ENCODE assay signal across 16 cellular contexts in the genomic region with DNA sequence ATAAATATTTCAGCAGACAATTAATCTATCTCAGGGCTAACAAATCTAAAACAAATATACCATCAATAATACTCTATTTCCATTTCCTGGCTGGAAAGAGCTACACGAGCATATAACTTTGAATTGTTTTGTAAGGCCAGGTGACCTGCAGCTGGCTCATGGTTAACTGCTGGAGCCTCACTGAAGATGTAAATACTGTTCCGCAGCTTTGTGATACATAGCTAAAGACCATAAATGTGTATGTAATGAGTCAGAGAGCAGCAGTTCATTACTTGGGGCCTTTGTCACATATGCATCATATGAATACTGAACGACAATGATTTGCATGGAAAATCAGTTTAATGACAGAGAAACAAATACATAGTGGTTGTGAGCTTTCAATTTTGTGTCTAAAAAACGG.
DNase-seq lines count a peak whose midpoint lies in the region; ATAC-seq and TF ChIP-seq lines count a peak whose summit lies in the region.
"Had no signal": no experiment of that assay in that cellular context is flagged by ENCODE, and none has a peak within 500 bp of the region (broad histone marks: within the 10 kb centered on the region; RNA-seq: fewer than 3 reads in every experiment).

No MANE protein-coding gene starts in this region.

- H3K4me3 Mint-ChIP-seq in CD14-positive monocyte, result no peak overlapping the region
- H3K4me3 Mint-ChIP-seq: activated T-cell treated with anti-CD3 and anti-CD28 coated beads, Interleukin-2, amount 50 U/mL, for 4 hours; central memory CD8-positive, alpha-beta T cell; stimulated activated naive CD8-positive, alpha-beta T cell treated with anti-CD3 and anti-CD28 coated beads, Interleukin-15, Interleukin-2, amounts not matched to agents 100 ng/mL and 50 ng/mL, for 24 hours had no signal

- H3K4me2 ChIP-seq in osteoblast (ENCODE audit: insufficient read depth, low read length), result peak overlapping the region; percentile 46

- peak overlapping the region; percentile 55 for H2AFZ ChIP-seq in osteoblast (ENCODE audit: low read length)

- TF ChIP-seq POLR2A in GM18505 (IDR thresholded peaks at IDR 0.05; ENCODE audit: borderline replicate concordance, extremely low read depth, insufficient read depth, insufficient read length), result no peak

- intact Hi-C loops in CD14-positive monocyte (cut with micrococcal nuclease), result no loop called here

- ATAC-seq in GM18505 (IDR thresholded peaks at IDR 0.05; ENCODE audit: unreplicated experiment) (no peak), HG03439 (IDR thresholded peaks at IDR 0.05; ENCODE audit: unreplicated experiment) (no peak)
- ATAC-seq: activated T-cell treated with anti-CD3 and anti-CD28 coated beads, Interleukin-2, amount 50 U/mL, for 4 hours; GM12878 had no signal

- H3K4me3 ChIP-seq in cardiac fibroblast (replicated peaks in 1 of 2; ENCODE audit: low read depth in 2 of 2, low read length in 2 of 2) (no peak overlapping the region), osteoblast (ENCODE audit: insufficient read depth, low read length) (no peak overlapping the region)
- H3K4me3 ChIP-seq: GM12878 had no signal

- no peaks in the 10 kb centered on the region for H4K20me1 ChIP-seq in osteoblast (ENCODE audit: insufficient read depth, low read length)

- peaks cover 49% of the 10 kb centered on the region for H3K4me1 ChIP-seq in osteoblast (ENCODE audit: insufficient read depth, low read length)

- H3K9me3 ChIP-seq in osteoblast (ENCODE audit: low read depth, low read length), result no peaks in the 10 kb centered on the region
- H3K9me3 ChIP-seq: Caco-2, neutrophil had no signal

- H3K36me3 Mint-ChIP-seq in CD14-positive monocyte, result no peaks in the 10 kb centered on the region

- peaks cover 0 to 3% (median 2%) of the 10 kb centered on the region in 3 donors for H3K27me3 Mint-ChIP-seq in CD14-positive monocyte (ENCODE audit: low read depth in 3 of 3)
- H3K27me3 Mint-ChIP-seq: central memory CD8-positive, alpha-beta T cell; stimulated activated naive CD8-positive, alpha-beta T cell treated with anti-CD3 and anti-CD28 coated beads, Interleukin-15, Interleukin-2, amounts not matched to agents 100 ng/mL and 50 ng/mL, for 24 hours had no signal

- H3K36me3 ChIP-seq in osteoblast (ENCODE audit: insufficient read depth, low read length), result no peaks in the 10 kb centered on the region
- H3K36me3 ChIP-seq: neutrophil, WERI-Rb-1 had no signal

- H3K79me2 ChIP-seq in osteoblast (ENCODE audit: insufficient read depth, low read length), result no peaks in the 10 kb centered on the region

- no peaks in the 10 kb centered on the region for H3K4me1 Mint-ChIP-seq in CD14-positive monocyte
- H3K4me1 Mint-ChIP-seq: central memory CD8-positive, alpha-beta T cell had no signal

- H3K27me3 ChIP-seq in osteoblast (ENCODE audit: insufficient read depth, low read length), result no peaks in the 10 kb centered on the region
- H3K27me3 ChIP-seq: neutrophil had no signal

- peak overlapping the region; percentile 79 for H3K27ac ChIP-seq in osteoblast (ENCODE audit: low read depth, low read length)
- H3K27ac ChIP-seq: neutrophil, WERI-Rb-1 had no signal

- no peak for TF ChIP-seq CTCF in cardiac fibroblast (IDR thresholded peaks at IDR 0.05; ENCODE audit: low read depth, low read length)
- no peak for TF ChIP-seq CTCF in osteoblast (IDR thresholded peaks at IDR 0.05; ENCODE audit: extremely low read depth, low read depth, low read length)
- no peak for TF ChIP-seq CTCF in CD14-positive monocyte (IDR thresholded peaks at IDR 0.05)

- no peak overlapping the region for H3K27ac Mint-ChIP-seq in CD14-positive monocyte
- H3K27ac Mint-ChIP-seq: stimulated activated naive CD8-positive, alpha-beta T cell treated with anti-CD3 and anti-CD28 coated beads, Interleukin-15, Interleukin-2, amounts not matched to agents 100 ng/mL and 50 ng/mL, for 24 hours had no signal

- peaks cover 0 to 8% (median 0%) of the 10 kb centered on the region in 7 donors for H3K9me3 Mint-ChIP-seq in CD14-positive monocyte
- H3K9me3 Mint-ChIP-seq: activated T-cell treated with anti-CD3 and anti-CD28 coated beads, Interleukin-2, amount 50 U/mL, for 4 hours had no signal

- DNase-seq in ELR (ENCODE audit: low read depth) (peak; percentile 97), NCI-H526 treated with DMSO at 0.1 percent for 48 hours (lab: John Stamatoyannopoulos, UW) (peak; percentile 87), cardiac fibroblast (ENCODE audit: low read depth in 2 of 2) (peak; percentile 52 to 91), osteoblast (ENCODE audit: insufficient read length, low spot score, missing footprints) (no peak), CD14-positive monocyte (ENCODE audit: low spot score) (no peak)
- DNase-seq in activated CD8-positive, alpha-beta memory T cell treated with anti-CD3 and anti-CD28 coated beads, Interleukin-2, amount 50 U/mL, for 48 hours, result no peak
- DNase-seq: activated T-cell treated with anti-CD3 and anti-CD28 coated beads, Interleukin-2, amount 50 U/mL, for 4 hours; NCI-H226; WERI-Rb-1 had no signal

Comparison
In these comparisons a context has a peak if more than half of its experiments do, and no peak if none do; other contexts are left out.
1. DNase-seq: peak in ELR (single experiment), NCI-H526 treated with DMSO at 0.1 percent for 48 hours (single experiment) and cardiac fibroblast (2 of 2); none in osteoblast (single experiment), CD14-positive monocyte (single experiment) and activated CD8-positive, alpha-beta memory T cell treated with anti-CD3 and anti-CD28 coated beads, Interleukin-2, amount 50 U/mL, for 48 hours (single experiment).